In genomic region chr11:33736148-33736809, GRCh38 we compare ENCODE assay signal across 8 cellular contexts.
DNase-seq lines count a peak whose midpoint lies in the region; ATAC-seq and TF ChIP-seq lines count a peak whose summit lies in the region.

CD59 (minus strand) TSS chr11:33736423; CDS start chr11:33722445, 13,978 bp downstream.

- peak within 1 kb of the TSS; percentile 83 for H3K4me3 ChIP-seq in AG10803 (ENCODE audit: low read length)
- H3K4me3 ChIP-seq in choroid plexus epithelial cell (ENCODE audit: low read depth, low read length): peak within 1 kb of the TSS; percentile 86

- ATAC-seq in HG03378 (IDR thresholded peaks at IDR 0.05; ENCODE audit: unreplicated experiment): peak; percentile 49

- TF ChIP-seq POLR2A in GM19099 (IDR thresholded peaks at IDR 0.05; ENCODE audit: extremely low read depth, insufficient read length, low read depth): peak; percentile 84

- peak; percentile 91 for DNase-seq in AG10803 (ENCODE audit: low read depth)
- peak; percentile 63 for DNase-seq in NCI-H510A (lab: John Stamatoyannopoulos, UW)
- DNase-seq in activated CD4-positive, alpha-beta T cell treated with anti-CD3 and anti-CD28 coated beads for 48 hours: peak; percentile 94
- DNase-seq in choroid plexus epithelial cell (ENCODE audit: low read depth): peak; percentile 93
- peak; percentile 90 for DNase-seq in kidney glomerular epithelial cell (lab: John Stamatoyannopoulos, UW)
- peak; percentile 82 to 87 for DNase-seq in stimulated activated CD4-positive, alpha-beta T cell treated with anti-CD3 and anti-CD28 coated beads, Interleukin-15, amount 100 ng/mL, for 48 hours (ENCODE audit: low read depth in 2 of 2)

- TF ChIP-seq CTCF in AG10803 (conservative IDR thresholded peaks at IDR 0.05; ENCODE audit: low read length) (no peak), choroid plexus epithelial cell (conservative IDR thresholded peaks at IDR 0.05; ENCODE audit: low read depth, low read length) (no peak)

Comparison
In these comparisons a context has a peak if more than half of its experiments do, and no peak if none do; other contexts are left out.
1. Peak in every context shown above with its lines: DNase-seq, ATAC-seq and H3K4me3 ChIP-seq.